In the genomic region with DNA sequence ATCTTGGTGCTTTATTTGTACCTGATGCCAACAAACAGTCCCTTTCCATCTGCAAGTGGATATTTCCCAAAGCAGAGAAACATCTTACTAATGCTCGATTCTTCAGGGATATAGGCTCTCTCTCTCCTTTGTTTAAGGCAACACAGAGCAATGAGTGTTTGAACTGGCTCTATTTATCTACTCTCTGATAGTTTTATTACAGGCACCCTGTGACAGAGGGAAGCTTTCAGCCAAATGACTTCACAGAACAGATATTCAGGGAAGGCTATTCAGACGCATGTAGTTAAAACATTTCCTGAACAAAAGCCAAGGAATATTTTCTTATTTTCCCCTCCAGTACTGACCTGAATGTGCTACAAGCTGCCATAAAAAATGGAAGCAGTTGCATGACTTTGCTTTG, we compare ENCODE assay signal across 10 cellular contexts.
DNase-seq lines count a peak whose midpoint lies in the region; ATAC-seq and TF ChIP-seq lines count a peak whose summit lies in the region.
"Had no signal": no experiment of that assay in that cellular context is flagged by ENCODE, and none has a peak within 500 bp of the region (broad histone marks: within the 10 kb centered on the region; RNA-seq: fewer than 3 reads in every experiment).

No MANE protein-coding gene starts in this region.

- H3K4me3 ChIP-seq in LNCaP clone FGC (ENCODE audit: low read depth, low read length): no peak overlapping the region
- H3K4me3 ChIP-seq: BLaER1 had no signal

- peak; percentile 54 for DNase-seq in A172 (ENCODE audit: low spot score)
- peak; percentile 28 for DNase-seq in LNCaP clone FGC (ENCODE audit: low read depth)
- peak; percentile 48 for DNase-seq in amniotic stem cell (lab: John Stamatoyannopoulos, UW)
- DNase-seq in iris pigment epithelial cell (ENCODE audit: low read depth): peak; percentile 82
- DNase-seq in stimulated activated CD4-positive, alpha-beta T cell treated with anti-CD3 and anti-CD28 coated beads, Interleukin-2, amount 100 ng/mL, for 48 hours: no peak
- DNase-seq in KBM-7: no peak
- DNase-seq in left lobe of liver (ENCODE audit: low spot score): no peak
- DNase-seq: activated T-cell treated with anti-CD3 and anti-CD28 coated beads for 4 hours had no signal

- no peak for TF ChIP-seq CTCF in LNCaP clone FGC (IDR thresholded peaks at IDR 0.05; ENCODE audit: control insufficient read depth, extremely low read depth, insufficient read depth)

- in situ Hi-C loops in KBM-7 (cut with MboI; ENCODE audit: low pct_unique_long_range_greater_than_20kb, low sequenced_read_pairs): no loop called here

- ATAC-seq in GM21360 (IDR thresholded peaks at IDR 0.05; ENCODE audit: unreplicated experiment) (no peak), left lobe of liver (no peak)

Comparison
In these comparisons a context has a peak if more than half of its experiments do, and no peak if none do; other contexts are left out.
1. DNase-seq: peak in A172 (single experiment), LNCaP clone FGC (single experiment), amniotic stem cell (single experiment) and iris pigment epithelial cell (single experiment); none in stimulated activated CD4-positive, alpha-beta T cell treated with anti-CD3 and anti-CD28 coated beads, Interleukin-2, amount 100 ng/mL, for 48 hours (0 of 2), KBM-7 (single experiment) and left lobe of liver (single experiment).